Comparison of ENCODE assay signal across 1 cellular context in genomic region chr22:37126383-37126782, GRCh38.
TF ChIP-seq lines count a peak whose summit lies in the region.

No MANE protein-coding gene starts in this region.

TF ChIP-seq in GM23338, 12 proteins besides CTCF, POLR2A, EP300 and RAD21 (continued from another document):
- TF ChIP-seq ETS1 (IDR thresholded peaks at IDR 0.05) (no peak), EZH2phosphoT487 (IDR thresholded peaks at IDR 0.05; ENCODE audit: unreplicated experiment) (no peak), JUNB (IDR thresholded peaks at IDR 0.05; ENCODE audit: unreplicated experiment) (no peak), CREB1 (CRISPR knock-in tag; IDR thresholded peaks at IDR 0.05; ENCODE audit: low read depth) (no peak), ZNF462 (CRISPR knock-in tag; IDR thresholded peaks at IDR 0.05) (no peak), POLR2AphosphoS5 (IDR thresholded peaks at IDR 0.05; ENCODE audit: low read depth) (no peak), ZNF114 (CRISPR knock-in tag; IDR thresholded peaks at IDR 0.05) (no peak), REST (IDR thresholded peaks at IDR 0.05; ENCODE audit: unreplicated experiment) (no peak), ZNF331 (CRISPR knock-in tag; IDR thresholded peaks at IDR 0.05; ENCODE audit: low read depth) (no peak), STAT1 (IDR thresholded peaks at IDR 0.05; ENCODE audit: unreplicated experiment) (no peak)
